18 cellular contexts compared by ENCODE assay signal in the genomic region with DNA sequence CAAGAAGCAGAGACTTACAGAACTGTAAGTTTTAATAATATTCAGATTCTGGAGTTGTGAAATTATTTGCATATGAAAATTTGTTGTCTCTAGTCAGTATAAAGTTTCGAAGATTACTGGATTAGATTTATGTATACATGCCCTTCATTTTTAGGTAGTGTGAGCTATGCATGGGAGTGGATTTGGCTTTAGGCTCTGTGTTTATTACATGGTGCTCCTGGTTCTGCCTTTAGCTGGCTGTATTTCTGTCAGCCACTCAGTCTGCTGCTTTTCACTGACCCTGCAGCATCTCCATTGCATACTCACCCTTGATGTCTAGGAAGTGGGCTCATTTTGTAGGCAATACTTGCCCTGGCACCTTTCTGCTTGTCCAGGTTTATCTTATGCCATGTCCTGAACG.
DNase-seq lines count a peak whose midpoint lies in the region; ATAC-seq and TF ChIP-seq lines count a peak whose summit lies in the region.
"Had no signal": no experiment of that assay in that cellular context is flagged by ENCODE, and none has a peak within 500 bp of the region (broad histone marks: within the 10 kb centered on the region; RNA-seq: fewer than 3 reads in every experiment).

No MANE protein-coding gene starts in this region.

- peak overlapping the region; percentile 18 for H3K4me3 ChIP-seq in left ventricle myocardium inferior
- peak overlapping the region; percentile 72 for H3K4me3 ChIP-seq in adipocyte (ENCODE audit: low read length)
- peak overlapping the region; percentile 5 to 21 for H3K4me3 ChIP-seq in tibial artery

- peaks cover 77% of the 10 kb centered on the region for H3K36me3 ChIP-seq in left ventricle myocardium inferior
- peaks cover 68% of the 10 kb centered on the region for H3K36me3 ChIP-seq in adipocyte (ENCODE audit: control insufficient read depth, insufficient read depth, low read length, severe bottlenecking)
- peaks cover 13 to 40% (median 28%) of the 10 kb centered on the region in 3 donors for H3K36me3 ChIP-seq in tibial artery

- DNase-seq in left ventricle myocardium inferior (no peak), cardiac septum (ENCODE audit: low spot score) (no peak), adipocyte (ENCODE audit: low read depth) (no peak), mesothelial cell of epicardium (ENCODE audit: low spot score in 2 of 2, unreplicated experiment in 2 of 2) (no peak), tibial artery (no peak), epidermal melanocyte (ENCODE audit: insufficient read length, low spot score) (no peak), foreskin keratinocyte (no peak), DMS79 (lab: John Stamatoyannopoulos, UW) (no peak)
- DNase-seq: activated CD4-positive, alpha-beta T cell treated with anti-CD3 and anti-CD28 coated beads, Interleukin-2, amount 50 U/mL, for 4 hours; caudate nucleus; heart left ventricle; NCI-H1417; NCI-H524; SHP77 treated with DMSO at 0.1 percent for 48 hours; stimulated activated CD4-positive, alpha-beta T cell treated with anti-CD3 and anti-CD28 coated beads, Interleukin-2, amount 100 ng/mL, for 48 hours had no signal

- no peaks in the 10 kb centered on the region for H3K27me3 ChIP-seq in left ventricle myocardium inferior (ENCODE audit: low read depth)
- no peaks in the 10 kb centered on the region for H3K27me3 ChIP-seq in adipocyte (replicated peaks; ENCODE audit: control insufficient read depth, insufficient read depth, low read length)
- H3K27me3 ChIP-seq in tibial artery: no peaks in the 10 kb centered on the region
- no peaks in the 10 kb centered on the region for H3K27me3 ChIP-seq in foreskin keratinocyte
- H3K27me3 ChIP-seq: heart left ventricle had no signal

- H3K27ac Mint-ChIP-seq in mesothelial cell of epicardium: peak overlapping the region; percentile 74

- H3K9ac ChIP-seq in adipocyte (ENCODE audit: low read length): peak overlapping the region; percentile 35
- H3K9ac ChIP-seq: parathyroid adenoma had no signal

- H3K9me3 ChIP-seq in left ventricle myocardium inferior (replicated peaks) (no peaks in the 10 kb centered on the region), adipocyte (ENCODE audit: control insufficient read depth, low read length) (no peaks in the 10 kb centered on the region), tibial artery (no peaks in the 10 kb centered on the region)
- H3K9me3 ChIP-seq: heart left ventricle had no signal

- no peaks in the 10 kb centered on the region for H3K27me3 Mint-ChIP-seq in mesothelial cell of epicardium (ENCODE audit: low read depth)

- H3K4me1 ChIP-seq in left ventricle myocardium inferior (peaks cover 48% of the 10 kb centered on the region), adipocyte (ENCODE audit: control insufficient read depth, insufficient read depth, low read length) (peaks cover 60% of the 10 kb centered on the region), tibial artery (peaks cover 0 to 65% (median 19%) of the 10 kb centered on the region in 4 donors), foreskin keratinocyte (no peaks in the 10 kb centered on the region)
- H3K4me1 ChIP-seq: parathyroid adenoma had no signal

- ATAC-seq in foreskin keratinocyte: no peak
- ATAC-seq: esophagus mucosa had no signal

- H3K36me3 Mint-ChIP-seq in mesothelial cell of epicardium: peaks cover 51% of the 10 kb centered on the region

- H3K4me1 Mint-ChIP-seq in mesothelial cell of epicardium: peaks cover 33% of the 10 kb centered on the region

- TF ChIP-seq CTCF in left ventricle myocardium inferior (IDR thresholded peaks at IDR 0.05; ENCODE audit: borderline replicate concordance): no peak
- TF ChIP-seq CTCF in mesothelial cell of epicardium (IDR thresholded peaks at IDR 0.05; ENCODE audit: unreplicated experiment): no peak
- TF ChIP-seq CTCF in tibial artery (IDR thresholded peaks at IDR 0.05): no peak
- TF ChIP-seq CTCF in foreskin keratinocyte (conservative IDR thresholded peaks at IDR 0.05): no peak

- no peaks in the 10 kb centered on the region for H3K9me3 Mint-ChIP-seq in mesothelial cell of epicardium

- intact Hi-C loops in left ventricle myocardium inferior (cut with micrococcal nuclease) (no loop called here), cardiac septum (cut with DNase I) (no loop called here), tibial artery (cut with DNase I; ENCODE audit: low total_unique reads) (no loop called here)

- peak overlapping the region; percentile 31 for H3K27ac ChIP-seq in left ventricle myocardium inferior (replicated peaks)
- H3K27ac ChIP-seq in tibial artery: peak overlapping the region; percentile 8 to 23
- H3K27ac ChIP-seq in foreskin keratinocyte: no peak overlapping the region
- H3K27ac ChIP-seq: parathyroid adenoma had no signal

- H3K4me3 Mint-ChIP-seq in mesothelial cell of epicardium: no peak overlapping the region
- H3K4me3 Mint-ChIP-seq: CD14-positive monocyte had no signal

Comparison
In these comparisons a context has a peak if more than half of its experiments do, and no peak if none do; other contexts are left out.
1. H3K4me3 ChIP-seq: peak in every context shown above with its lines; median percentile 72 in adipocyte; 18 in left ventricle myocardium inferior; 13 in tibial artery.